Comparison of ENCODE assay signal across 18 cellular contexts in the genomic region with DNA sequence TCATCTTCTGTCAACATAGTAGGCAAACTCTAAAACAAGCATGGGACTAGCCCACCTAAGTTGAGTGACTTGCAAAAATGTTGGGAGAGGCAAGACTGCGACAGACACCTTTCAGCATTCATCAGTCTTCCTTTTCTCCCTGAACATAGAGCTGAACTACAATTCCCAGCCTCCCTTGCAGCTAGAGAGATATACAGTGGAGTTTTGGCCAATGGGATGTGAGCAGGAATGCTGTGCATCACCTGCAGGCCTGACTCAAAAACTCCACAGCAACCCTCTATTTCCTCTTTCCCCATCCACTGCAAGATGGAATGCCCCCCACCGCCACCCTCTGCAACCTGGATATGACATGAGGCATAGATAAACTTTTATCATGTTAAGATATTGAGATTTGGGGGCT.
DNase-seq lines count a peak whose midpoint lies in the region; ATAC-seq, FAIRE-seq and TF ChIP-seq lines count a peak whose summit lies in the region.
"Had no signal": no experiment of that assay in that cellular context is flagged by ENCODE, and none has a peak within 500 bp of the region (broad histone marks: within the 10 kb centered on the region; RNA-seq: fewer than 3 reads in every experiment).

No MANE protein-coding gene starts in this region.

- TF ChIP-seq CTCF in A549 (IDR thresholded peaks at IDR 0.05) (no peak), K562 (IDR thresholded peaks at IDR 0.05 in 2 of 3, conservative IDR thresholded peaks at IDR 0.05 in 1 of 3; ENCODE audit: insufficient read depth in 2 of 3, low read depth in 1 of 3, low read length in 3 of 3) (no peak)

- in situ Hi-C loops in K562 (cut with MboI): no loop called here

- WGBS in A549 (ENCODE audit: missing lambda C conversion rate): 84% methylated on average over 2 of the region's 2 CpGs
- 0% methylated on average over 1 of the region's 2 CpGs for WGBS in K562 (ENCODE audit: insufficient coverage, low coverage, missing lambda C conversion rate)

- peaks cover 0 to 4% of the 10 kb centered on the region in 2 experiments; a peak in 1 of 5 replicates for H3K27me3 ChIP-seq in K562 (ENCODE audit: control insufficient read depth in 2 of 2, insufficient read depth in 2 of 2, low read length in 2 of 2)
- H3K27me3 ChIP-seq: BLaER1 treated with 17β-estradiol and CSF1 and Interleukin-3, amounts not matched to agents 10 nM and 100 nM had no signal

- H3K4me3 ChIP-seq in A549: no peak overlapping the region
- no peak overlapping the region for H3K4me3 ChIP-seq in K562
- H3K4me3 ChIP-seq: BLaER1 treated with 17β-estradiol and CSF1 and Interleukin-3, amounts not matched to agents 10 nM and 100 nM; GM23248 had no signal

- TF ChIP-seq RAD21 in A549 (conservative IDR thresholded peaks at IDR 0.05 in 1 of 2, IDR thresholded peaks at IDR 0.05 in 1 of 2) (no peak), K562 (CRISPR knock-in tag; conservative IDR thresholded peaks at IDR 0.05 in 1 of 2, IDR thresholded peaks at IDR 0.05 in 1 of 2) (no peak)

- no peak overlapping the region for H2AFZ ChIP-seq in K562 (ENCODE audit: low read depth, low read length)
- H2AFZ ChIP-seq: GM23248 had no signal

- H3K4me1 ChIP-seq in A549 (no peaks in the 10 kb centered on the region), K562 (replicated peaks in 1 of 2; ENCODE audit: control insufficient read depth in 2 of 2, insufficient read depth in 2 of 2, low read length in 2 of 2) (no peaks in the 10 kb centered on the region)
- H3K4me1 ChIP-seq: BLaER1 treated with 17β-estradiol and CSF1 and Interleukin-3, amounts not matched to agents 10 nM and 100 nM had no signal

- H3K9me1 ChIP-seq in K562 (ENCODE audit: control insufficient read depth, insufficient read depth, low read length): no peaks in the 10 kb centered on the region

- no peak for ATAC-seq in A549
- ATAC-seq in K562: peak; percentile 46; the same call in 2 of the 3 replicates
- ATAC-seq in GM21390 (IDR thresholded peaks at IDR 0.05; ENCODE audit: unreplicated experiment): no peak
- ATAC-seq: CD8-positive, alpha-beta T cell had no signal

- DNase-seq in A549 (ENCODE audit: low read depth in 1 of 2, low spot score in 1 of 2) (peak in 1 of 2 experiments; percentile 3), HT-29 (ENCODE audit: low spot score) (peak; percentile 20), K562 (ENCODE audit: extremely low read depth in 1 of 4, low spot score in 3 of 4) (no peak), iPS DF 4.7 (ENCODE audit: extremely low read depth, low spot score) (peak; percentile 5), pons (ENCODE audit: low spot score) (no peak), cardiac septum (ENCODE audit: low spot score) (no peak)
- no peak for DNase-seq in activated CD4-positive, alpha-beta T cell treated with anti-CD3 and anti-CD28 coated beads for 48 hours
- DNase-seq: 8988T; Calu3; CD8-positive, alpha-beta T cell; DMS79 treated with DMSO at 0.1 percent for 48 hours; GF-D8; GM23248; H9 had no signal

- FAIRE-seq in A549 (lab: Jason Lieb, UNC) (no peak), K562 (lab: Jason Lieb, UNC) (no peak)
- FAIRE-seq: GM12891, GM19239 had no signal

- POLR2A ChIA-PET in A549 (lab: Yijun Ruan, JAX) (no interaction called here), K562 (lab: Yijun Ruan, JAX) (no interaction called here)

- H3K36me3 ChIP-seq in K562 (ENCODE audit: control insufficient read depth, insufficient read depth, low read length): no peaks in the 10 kb centered on the region

- H3K9me3 ChIP-seq in A549 (peaks cover 12% of the 10 kb centered on the region; the same call in 1 of the 3 replicates), K562 (replicated peaks; ENCODE audit: control insufficient read depth, insufficient read depth, low read depth, low read length) (no peaks in the 10 kb centered on the region)

- no peaks in the 10 kb centered on the region for H4K20me1 ChIP-seq in K562 (replicated peaks; ENCODE audit: control insufficient read depth, insufficient read depth, low read length)
- H4K20me1 ChIP-seq: BLaER1 treated with 17β-estradiol and CSF1 and Interleukin-3, amounts not matched to agents 10 nM and 100 nM had no signal

- TF ChIP-seq EP300 in A549 (IDR thresholded peaks at IDR 0.05) (no peak), K562 (IDR thresholded peaks at IDR 0.05; ENCODE audit: low read length) (no peak)

- H3K27ac ChIP-seq in A549: no peak overlapping the region
- no peak overlapping the region for H3K27ac ChIP-seq in K562 (ENCODE audit: extremely low read depth, low read depth, low read length)
- H3K27ac ChIP-seq: BLaER1 treated with 17β-estradiol and CSF1 and Interleukin-3, amounts not matched to agents 10 nM and 100 nM; GM23248 had no signal

- H3K4me2 ChIP-seq in A549: no peak overlapping the region
- no peak overlapping the region for H3K4me2 ChIP-seq in K562 (ENCODE audit: insufficient read depth, low read length)
- H3K4me2 ChIP-seq: BLaER1 treated with 17β-estradiol and CSF1 and Interleukin-3, amounts not matched to agents 10 nM and 100 nM had no signal

- H3K79me2 ChIP-seq in K562 (ENCODE audit: control insufficient read depth, insufficient read depth, low read length): no peaks in the 10 kb centered on the region

- BruUV-seq in K562 (replicated peaks; lab: Mats Ljungman, UMichigan): no TSS peak

- intact Hi-C loops in K562 (cut with micrococcal nuclease): no loop called here
- intact Hi-C loops in cardiac septum (cut with DNase I): no loop called here

- CTCF ChIA-PET in A549 (lab: Yijun Ruan, JAX) (no interaction called here), K562 (lab: Yijun Ruan, JAX; ENCODE audit: low intra/inter-chr PET ratio) (no interaction called here)

- no peak for TF ChIP-seq POLR2A in A549 (IDR thresholded peaks at IDR 0.05; ENCODE audit: low read length)
- no peak for TF ChIP-seq POLR2A in K562 (conservative IDR thresholded peaks at IDR 0.05)

- H3K9ac ChIP-seq in K562 (ENCODE audit: insufficient read depth in 1 of 2, low read depth in 2 of 2, low read length in 2 of 2): no peak overlapping the region
- H3K9ac ChIP-seq: BLaER1 treated with 17β-estradiol and CSF1 and Interleukin-3, amounts not matched to agents 10 nM and 100 nM; GM23248 had no signal

TF ChIP-seq in A549, 52 proteins besides CTCF, POLR2A, EP300 and RAD21:
- TF ChIP-seq TFCP2L1 (CRISPR knock-in tag; IDR thresholded peaks at IDR 0.05) (no peak), NFE2L2 (conservative IDR thresholded peaks at IDR 0.05; ENCODE audit: low read length) (peak; percentile 47), POLR2AphosphoS2 (conservative IDR thresholded peaks at IDR 0.05; ENCODE audit: low read length) (no peak)

TF ChIP-seq in K562, 482 proteins besides CTCF, POLR2A, EP300 and RAD21:
- TF ChIP-seq HCFC1 (IDR thresholded peaks at IDR 0.05; ENCODE audit: low read depth, low read length): peak; percentile 60
- TF ChIP-seq HNRNPK (IDR thresholded peaks at IDR 0.05; ENCODE audit: low read depth, low read length, poor library complexity, severe bottlenecking): no peak

Comparison
In these comparisons a context has a peak if more than half of its experiments do, and no peak if none do; other contexts are left out.
1. DNase-seq: peak in HT-29 (single experiment) and iPS DF 4.7 (single experiment); none in K562 (0 of 4), pons (single experiment), cardiac septum (single experiment) and activated CD4-positive, alpha-beta T cell treated with anti-CD3 and anti-CD28 coated beads for 48 hours (single experiment).